In the genomic region with DNA sequence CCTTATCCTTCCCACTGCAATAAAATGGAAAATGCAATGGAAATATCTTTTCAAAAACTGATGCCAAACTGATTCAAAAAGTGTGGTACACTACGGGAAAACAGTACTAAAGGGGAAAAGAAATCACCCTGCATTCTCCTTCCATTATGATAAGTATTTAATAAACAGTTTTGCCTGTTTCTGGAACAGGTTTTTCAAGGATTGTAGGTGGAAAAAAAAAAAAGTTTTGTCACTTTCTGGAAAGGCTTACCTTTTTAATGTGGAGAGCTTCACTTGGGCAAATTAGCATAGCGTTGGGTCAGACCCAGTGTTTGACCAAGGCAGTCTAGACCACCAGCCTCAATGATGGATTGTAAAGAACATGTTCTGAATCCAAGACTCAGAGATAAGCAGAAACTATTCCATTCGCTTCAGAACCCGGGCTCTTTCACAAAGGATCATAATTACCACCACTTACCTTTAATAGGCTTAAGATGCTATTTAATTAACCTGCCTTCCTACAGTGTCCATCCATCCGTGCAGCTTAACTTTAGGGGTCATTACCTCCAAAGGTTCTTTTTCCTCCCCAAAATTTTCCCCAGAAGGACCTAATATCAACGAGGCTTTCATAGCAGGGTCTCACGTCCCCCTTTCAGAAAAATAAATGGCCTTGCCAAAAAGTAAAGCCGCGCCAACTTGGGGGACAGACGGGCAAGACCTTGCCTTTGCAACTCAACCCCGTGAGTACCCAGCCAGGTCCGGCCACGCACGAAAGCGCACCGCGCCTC, we compare ENCODE assay signal across 8 cellular contexts. TPM values are rescaled to one million over a fixed set of nuclear protein-coding genes. Genes with fewer than 3 reads are reported as not detected.
DNase-seq lines count a peak whose midpoint lies in the region; ATAC-seq, FAIRE-seq and TF ChIP-seq lines count a peak whose summit lies in the region.

No MANE protein-coding gene starts in this region.

- intact Hi-C loops in colonic mucosa (cut with DNase I): loop anchor here (10.0 kb wide), 1 partner anchor 306 kb away; the partner anchor contains the start of gene CPOX

- H3K27ac ChIP-seq in CD4-positive, CD25-positive, alpha-beta regulatory T cell (ENCODE audit: insufficient read depth, low read length, poor library complexity, severe bottlenecking): no peak overlapping the region
- no peak overlapping the region for H3K27ac ChIP-seq in colonic mucosa

- H3K27me3 Mint-ChIP-seq in CD4-positive, CD25-positive, alpha-beta regulatory T cell: peaks cover 36% of the 10 kb centered on the region
- no peaks in the 10 kb centered on the region for H3K27me3 Mint-ChIP-seq in nephron progenitor cell (ENCODE audit: low read depth, poor library complexity)

- H3K9ac ChIP-seq in colonic mucosa (ENCODE audit: low read depth in 2 of 2, low read length in 2 of 2): peak overlapping the region; percentile 77 to 85

- no peak for ATAC-seq in CD4-positive, CD25-positive, alpha-beta regulatory T cell (ENCODE audit: low read depth in 2 of 2)
- ATAC-seq in HG03565 (IDR thresholded peaks at IDR 0.05; ENCODE audit: unreplicated experiment) (no peak), HG02623 (IDR thresholded peaks at IDR 0.05; ENCODE audit: unreplicated experiment) (no peak)

- no peaks in the 10 kb centered on the region for H3K9me3 ChIP-seq in CD4-positive, CD25-positive, alpha-beta regulatory T cell (ENCODE audit: control insufficient read depth in 2 of 2, low read length in 2 of 2)
- no peaks in the 10 kb centered on the region for H3K9me3 ChIP-seq in colonic mucosa

- peaks cover 0 to 4% (median 0%) of the 10 kb centered on the region in 7 donors for H3K9me3 Mint-ChIP-seq in CD4-positive, CD25-positive, alpha-beta regulatory T cell
- H3K9me3 Mint-ChIP-seq in nephron progenitor cell: peaks cover 4% of the 10 kb centered on the region

- peak overlapping the region; percentile 66 to 91 (median 85) for H3K4me3 Mint-ChIP-seq in CD4-positive, CD25-positive, alpha-beta regulatory T cell
- H3K4me3 Mint-ChIP-seq in nephron progenitor cell: peak overlapping the region; percentile 96

- H3K27ac Mint-ChIP-seq in CD4-positive, CD25-positive, alpha-beta regulatory T cell: peak overlapping the region; percentile 46 to 63 (median 49)
- H3K27ac Mint-ChIP-seq in nephron progenitor cell: peak overlapping the region; percentile 88

- peaks cover 16% of the 10 kb centered on the region for H3K4me1 ChIP-seq in CD4-positive, CD25-positive, alpha-beta regulatory T cell (ENCODE audit: control insufficient read depth, insufficient read depth, low read length, poor library complexity, severe bottlenecking)
- H3K4me1 ChIP-seq in colonic mucosa: no peaks in the 10 kb centered on the region

- peak overlapping the region; percentile 26 for H3K4me3 ChIP-seq in CD4-positive, CD25-positive, alpha-beta regulatory T cell (ENCODE audit: low read depth, low read length)
- H3K4me3 ChIP-seq in LNCaP clone FGC (ENCODE audit: low read depth, low read length) (peak overlapping the region; percentile 63), colonic mucosa (peak overlapping the region; percentile 89)

- H3K36me3 Mint-ChIP-seq in CD4-positive, CD25-positive, alpha-beta regulatory T cell: no peaks in the 10 kb centered on the region
- H3K36me3 Mint-ChIP-seq in nephron progenitor cell (ENCODE audit: low read depth): peaks cover 18% of the 10 kb centered on the region

- no peak for FAIRE-seq in GM12892 (lab: Jason Lieb, UNC)

- H3K36me3 ChIP-seq in CD4-positive, CD25-positive, alpha-beta regulatory T cell (ENCODE audit: control insufficient read depth, insufficient read depth, low read length): no peaks in the 10 kb centered on the region
- H3K36me3 ChIP-seq in colonic mucosa: no peaks in the 10 kb centered on the region

- no peak for TF ChIP-seq POLR2A in GM12892 (IDR thresholded peaks at IDR 0.05; ENCODE audit: low read depth, low read length)

- TF ChIP-seq CTCF in LNCaP clone FGC (IDR thresholded peaks at IDR 0.05; ENCODE audit: control insufficient read depth, extremely low read depth, insufficient read depth) (no peak), colonic mucosa (IDR thresholded peaks at IDR 0.05) (no peak), nephron progenitor cell (IDR thresholded peaks at IDR 0.05) (no peak)

- H3K27me3 ChIP-seq in CD4-positive, CD25-positive, alpha-beta regulatory T cell (ENCODE audit: control insufficient read depth, insufficient read depth, low read length): peaks cover 12% of the 10 kb centered on the region
- no peaks in the 10 kb centered on the region for H3K27me3 ChIP-seq in colonic mucosa

- DNase-seq in CD4-positive, CD25-positive, alpha-beta regulatory T cell: peak in 1 of 3 donors; percentile 26
- DNase-seq in LNCaP clone FGC (ENCODE audit: low read depth): no peak
- no peak for DNase-seq in colonic mucosa
- no peak for DNase-seq in nephron progenitor cell
- no peak for DNase-seq in middle frontal gyrus (ENCODE audit: extremely low spot score, low spot score)
- DNase-seq in GM12892 (ENCODE audit: insufficient read length): no peak

- H3K4me1 Mint-ChIP-seq in CD4-positive, CD25-positive, alpha-beta regulatory T cell: peaks cover 4 to 28% (median 7%) of the 10 kb centered on the region in 4 donors
- H3K4me1 Mint-ChIP-seq in nephron progenitor cell: peaks cover 41% of the 10 kb centered on the region

RNA-seq across cellular contexts. Expression of gene DCBLD2, which starts 1.0 kb away (rescaled TPM):
- total RNA-seq in CD4-positive, CD25-positive, alpha-beta regulatory T cell: 1.5 TPM
- 1 to 10 TPM in 1 of 4 donors, under 1 TPM in 3; 0.18 to 1.1 (median 0.64) TPM for polyA plus RNA-seq in CD4-positive, CD25-positive, alpha-beta regulatory T cell
- 10 to 100 TPM; 12.8 to 13.0 TPM for total RNA-seq in colonic mucosa
- polyA plus RNA-seq in GM12892 (2012; ENCODE audit: missing spikeins): 6.5 TPM

Comparison
In these comparisons a context has a peak if more than half of its experiments do, and no peak if none do; other contexts are left out.
1. H3K4me3 ChIP-seq: peak in every context shown above with its lines; median percentile 89 in colonic mucosa; 63 in LNCaP clone FGC; 26 in CD4-positive, CD25-positive, alpha-beta regulatory T cell.